ENCODE assay signal across 8 cellular contexts in genomic region chr2:238160206-238161129, GRCh38. TPM values are rescaled to one million over a fixed set of nuclear protein-coding genes. Genes with fewer than 3 reads are reported as not detected.
DNase-seq lines count a peak whose midpoint lies in the region; ATAC-seq, FAIRE-seq and TF ChIP-seq lines count a peak whose summit lies in the region.

No MANE protein-coding gene starts in this region.

- no peak overlapping the region for H3K27ac ChIP-seq in DOHH2 (ENCODE audit: low read depth, low read length)

- TF ChIP-seq CTCF in DOHH2 (IDR thresholded peaks at IDR 0.05; ENCODE audit: low read depth, low read length, poor library complexity, severe bottlenecking) (peak; percentile 92), bronchial epithelial cell (IDR thresholded peaks at IDR 0.05; ENCODE audit: insufficient read depth, low read length, severe bottlenecking) (peak; percentile 29), nephron (IDR thresholded peaks at IDR 0.05; ENCODE audit: unreplicated experiment in 3 of 3) (peak in 2 of 3 experiments; percentile 30 to 39)

- H3K9me3 ChIP-seq in DOHH2 (ENCODE audit: control insufficient read depth, insufficient read depth, low read length), result no peaks in the 10 kb centered on the region

- H3K4me3 ChIP-seq in DOHH2 (ENCODE audit: low read length), result peak overlapping the region; percentile 73
- no peak overlapping the region for H3K4me3 ChIP-seq in bronchial epithelial cell (ENCODE audit: low read depth, low read length)

- no peaks in the 10 kb centered on the region for H3K79me2 ChIP-seq in DOHH2 (ENCODE audit: control insufficient read depth, low read length)

- H3K27me3 ChIP-seq in DOHH2 (ENCODE audit: control insufficient read depth, low read length), result peaks cover 6% of the 10 kb centered on the region
- no peaks in the 10 kb centered on the region for H3K27me3 ChIP-seq in bronchial epithelial cell (ENCODE audit: control insufficient read depth, insufficient read depth, low read length)

- no peak overlapping the region for H3K27ac Mint-ChIP-seq in nephron

- no peaks in the 10 kb centered on the region for H3F3A ChIP-seq in DOHH2 (ENCODE audit: control insufficient read depth, insufficient read depth)

- peak overlapping the region; percentile 14 to 72 (median 44) for H3K4me3 Mint-ChIP-seq in nephron

- peaks cover 22% of the 10 kb centered on the region for H3K4me1 ChIP-seq in DOHH2 (ENCODE audit: control insufficient read depth, low read length)

- peaks cover 16% of the 10 kb centered on the region for H3K4me1 Mint-ChIP-seq in nephron

- DNase-seq in MV-4-11 (lab: John Stamatoyannopoulos, UW) (peak; percentile 83), bronchial epithelial cell (ENCODE audit: low read depth) (no peak), cerebellar cortex (ENCODE audit: low spot score) (no peak), ureter (ENCODE audit: low spot score) (no peak)

- peak; percentile 13 for FAIRE-seq in bronchial epithelial cell (lab: Jason Lieb, UNC)

- H3K36me3 Mint-ChIP-seq in nephron (ENCODE audit: low read depth), result no peaks in the 10 kb centered on the region

- no peaks in the 10 kb centered on the region for H3K9me3 Mint-ChIP-seq in nephron

- H3K27me3 Mint-ChIP-seq in nephron (ENCODE audit: low read depth), result peaks cover 53% of the 10 kb centered on the region

- H4K20me1 ChIP-seq in DOHH2 (ENCODE audit: control insufficient read depth, insufficient read depth, low read depth, low read length), result no peaks in the 10 kb centered on the region

- ATAC-seq in HG03280 (IDR thresholded peaks at IDR 0.05; ENCODE audit: unreplicated experiment) (no peak), GM18867 (IDR thresholded peaks at IDR 0.05; ENCODE audit: unreplicated experiment) (no peak)

- peak overlapping the region; percentile 98 for H3K4me2 ChIP-seq in DOHH2 (ENCODE audit: low read length)

- no peaks in the 10 kb centered on the region for H3K9me2 ChIP-seq in DOHH2 (replicated peaks; ENCODE audit: control insufficient read depth, low read length)

- H3K36me3 ChIP-seq in DOHH2 (ENCODE audit: control insufficient read depth, low read length) (no peaks in the 10 kb centered on the region), bronchial epithelial cell (ENCODE audit: control insufficient read depth, insufficient read depth, low read length) (no peaks in the 10 kb centered on the region)

RNA-seq across cellular contexts. Expression of gene ERFE, which starts 1.7 kb away (rescaled TPM):
- 4.2 and 5.8 TPM in 2 replicates for total RNA-seq in bronchial epithelial cell
- total RNA-seq in ureter, result 1.8 TPM

RNA-seq across cellular contexts. Expression of gene KLHL30, which starts 22.0 kb away (rescaled TPM):
- 0.26 and 0.38 TPM in 2 replicates for total RNA-seq in bronchial epithelial cell
- 2.2 TPM for total RNA-seq in ureter

RNA-seq across cellular contexts. Expression of gene ILKAP, which starts 43.0 kb away (rescaled TPM):
- total RNA-seq in bronchial epithelial cell (25.0 and 31.4 TPM in 2 replicates), ureter (67.4 TPM)

Comparison
In these comparisons a context has a peak if more than half of its experiments do, and no peak if none do; other contexts are left out.
1. CTCF ChIP-seq: peak in every context shown above with its lines; median percentile 92 in DOHH2; 34 in nephron; 29 in bronchial epithelial cell.